In the genomic region with DNA sequence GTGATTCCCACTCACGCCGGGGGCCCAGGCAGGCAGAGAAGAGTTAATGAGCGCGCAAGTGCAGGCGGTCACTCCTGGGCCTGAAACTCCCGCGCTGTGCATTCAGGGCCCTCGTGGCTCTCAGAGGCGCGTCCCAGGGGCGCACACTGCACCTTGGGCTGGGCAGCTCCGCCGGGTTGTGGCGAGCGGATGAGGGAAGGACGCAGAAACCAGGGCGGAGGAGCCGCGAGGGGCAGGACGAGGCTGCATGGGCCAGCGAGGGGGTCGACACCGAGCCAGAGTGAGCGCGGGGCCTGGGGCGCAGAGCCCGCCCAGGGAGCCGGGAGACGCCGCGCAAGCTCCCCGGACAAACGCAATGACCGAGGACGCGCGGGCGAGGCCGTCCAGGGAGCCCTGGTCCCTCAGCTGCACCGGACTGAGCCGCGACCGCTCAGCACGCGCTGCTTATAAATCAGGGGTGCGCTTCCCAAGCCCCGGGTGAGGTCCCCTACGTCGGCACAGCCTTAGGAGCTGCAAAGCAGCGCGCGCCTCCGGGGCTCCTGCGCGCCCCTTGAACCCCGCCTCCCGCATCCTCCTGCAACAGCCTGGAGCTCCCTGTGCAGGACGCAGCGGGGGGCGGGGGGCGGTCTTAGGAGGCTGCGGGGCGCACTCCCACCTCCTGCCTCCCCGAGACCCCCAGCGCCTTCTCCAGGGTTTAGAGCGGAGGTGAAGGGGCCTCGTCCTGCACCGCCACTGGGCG, we compare ENCODE assay signal across 15 cellular contexts.
DNase-seq lines count a peak whose midpoint lies in the region; ATAC-seq and TF ChIP-seq lines count a peak whose summit lies in the region.
"Had no signal": no experiment of that assay in that cellular context is flagged by ENCODE, and none has a peak within 500 bp of the region (broad histone marks: within the 10 kb centered on the region; RNA-seq: fewer than 3 reads in every experiment).

No MANE protein-coding gene starts in this region.

- H3K4me1 ChIP-seq in cardiac muscle cell (ENCODE audit: low read depth) (no peaks in the 10 kb centered on the region), left ventricle myocardium inferior (peaks cover 5% of the 10 kb centered on the region), PC-3 (ENCODE audit: insufficient read depth, low read length) (peaks cover 9% of the 10 kb centered on the region; the same call in 1 of the 2 replicates)

- H3K9me3 ChIP-seq in cardiac muscle cell (ENCODE audit: low read depth), result no peaks in the 10 kb centered on the region
- peaks cover 5% of the 10 kb centered on the region for H3K9me3 ChIP-seq in left ventricle myocardium inferior (replicated peaks)
- no peaks in the 10 kb centered on the region for H3K9me3 ChIP-seq in PC-3 (ENCODE audit: low read length)

- intact Hi-C loops in left ventricle myocardium inferior (cut with micrococcal nuclease), result no loop called here
- intact Hi-C loops in PC-3 (cut with micrococcal nuclease), result no loop called here

- no peaks in the 10 kb centered on the region for H3F3A ChIP-seq in PC-3 (ENCODE audit: low read length, unreplicated experiment)

- no peak overlapping the region for H2AFZ ChIP-seq in PC-3 (ENCODE audit: low read length)

- no peaks in the 10 kb centered on the region for H3K79me2 ChIP-seq in PC-3 (ENCODE audit: low read length)

- H3K27me3 Mint-ChIP-seq in glutamatergic neuron (ENCODE audit: unreplicated experiment), result peaks cover 5% of the 10 kb centered on the region
- peaks cover 22 to 25% of the 10 kb centered on the region in 2 donors for H3K27me3 Mint-ChIP-seq in natural killer cell treated with Interleukin-12 subunit alpha and Interleukin-12 subunit beta and Interleukin-15 and Interleukin-18, amount 100 ng/mL, for 72 hours

- CTCF ChIA-PET in PC-3 (lab: Charles Lee), result no interaction called here

- no peaks in the 10 kb centered on the region for H3K9me2 ChIP-seq in PC-3 (replicated peaks; ENCODE audit: low read length)

- no peak for ATAC-seq in natural killer cell treated with Interleukin-12 subunit alpha and Interleukin-12 subunit beta and Interleukin-15 and Interleukin-18, amount 100 ng/mL, for 72 hours
- ATAC-seq in PC-3, result no peak
- ATAC-seq: left cardiac atrium had no signal

- H3K4me2 ChIP-seq in PC-3 (ENCODE audit: low read length), result no peak overlapping the region

- in situ Hi-C loops in ACHN (cut with HindIII; ENCODE audit: low pct_ligation_motif_present, low pct_unique_long_range_greater_than_20kb, low sequenced_read_pairs), result no loop called here

- BruUV-seq in PC-3 (replicated peaks; lab: Mats Ljungman, UMichigan), result no TSS peak

- peaks cover 3% of the 10 kb centered on the region for H3K4me1 Mint-ChIP-seq in glutamatergic neuron (ENCODE audit: low read depth, unreplicated experiment)
- H3K4me1 Mint-ChIP-seq in natural killer cell treated with Interleukin-12 subunit alpha and Interleukin-12 subunit beta and Interleukin-15 and Interleukin-18, amount 100 ng/mL, for 72 hours (ENCODE audit: low read depth in 2 of 2), result peaks cover 0 to 6% of the 10 kb centered on the region in 2 donors

- H3K27ac Mint-ChIP-seq in glutamatergic neuron (ENCODE audit: unreplicated experiment), result no peak overlapping the region
- H3K27ac Mint-ChIP-seq in natural killer cell treated with Interleukin-12 subunit alpha and Interleukin-12 subunit beta and Interleukin-15 and Interleukin-18, amount 100 ng/mL, for 72 hours, result no peak overlapping the region
- H3K27ac Mint-ChIP-seq: T-helper 1 cell treated with Interleukin-12 subunit alpha and Interleukin-12 subunit beta and Interleukin-4 antibody, amounts not matched to agents 30 μg/mL and 1 μg/mL, for 36 hours had no signal

- no peak overlapping the region for H3K27ac ChIP-seq in cardiac muscle cell
- no peak overlapping the region for H3K27ac ChIP-seq in left ventricle myocardium inferior (replicated peaks)
- H3K27ac ChIP-seq in PC-3 (ENCODE audit: low read length), result no peak overlapping the region
- H3K27ac ChIP-seq: Peyer's patch had no signal

- H3K9ac ChIP-seq in PC-3 (ENCODE audit: low read length), result no peak overlapping the region

- POLR2A ChIA-PET in PC-3 (lab: Charles Lee; ENCODE audit: unreplicated experiment), result no interaction called here

- H3K36me3 Mint-ChIP-seq in glutamatergic neuron (ENCODE audit: unreplicated experiment), result no peaks in the 10 kb centered on the region
- peaks cover 5% of the 10 kb centered on the region for H3K36me3 Mint-ChIP-seq in natural killer cell treated with Interleukin-12 subunit alpha and Interleukin-12 subunit beta and Interleukin-15 and Interleukin-18, amount 100 ng/mL, for 72 hours

- no peak for DNase-seq in cardiac muscle cell (ENCODE audit: low read depth in 1 of 2, low spot score in 1 of 2)
- no peak for DNase-seq in left ventricle myocardium inferior
- DNase-seq in glutamatergic neuron, result peak; percentile 43
- no peak for DNase-seq in natural killer cell treated with Interleukin-12 subunit alpha and Interleukin-12 subunit beta and Interleukin-15 and Interleukin-18, amount 100 ng/mL, for 72 hours (ENCODE audit: low spot score)
- no peak for DNase-seq in ACHN
- no peak for DNase-seq in DMS53 treated with DMSO at 0.1 percent for 48 hours (lab: John Stamatoyannopoulos, UW; ENCODE audit: unreplicated experiment)
- DNase-seq in PC-3, result no peak
- DNase-seq in effector CD4-positive, alpha-beta T cell, result no peak
- DNase-seq: activated naive CD4-positive, alpha-beta T cell treated with anti-CD3 and anti-CD28 coated beads, Interleukin-2, amount 50 U/mL, for 16 hours; IMR-90; left cardiac atrium; NCI-H1105 treated with DMSO at 0.1 percent for 48 hours; NCI-H446; Peyer's patch had no signal

- peaks cover 56% of the 10 kb centered on the region for H3K27me3 ChIP-seq in cardiac muscle cell
- peaks cover 89% of the 10 kb centered on the region for H3K27me3 ChIP-seq in left ventricle myocardium inferior (ENCODE audit: low read depth)
- peaks cover 28% of the 10 kb centered on the region for H3K27me3 ChIP-seq in PC-3 (ENCODE audit: low read length)

- TF ChIP-seq CTCF in cardiac muscle cell (IDR thresholded peaks at IDR 0.05; ENCODE audit: low read depth, low read length) (no peak), left ventricle myocardium inferior (IDR thresholded peaks at IDR 0.05; ENCODE audit: borderline replicate concordance) (no peak), glutamatergic neuron (IDR thresholded peaks at IDR 0.05; ENCODE audit: partially characterized antibody, unreplicated experiment) (no peak), PC-3 (conservative IDR thresholded peaks at IDR 0.05; ENCODE audit: low read depth, low read length) (no peak)

- peak overlapping the region; percentile 89 for H3K4me3 Mint-ChIP-seq in glutamatergic neuron (ENCODE audit: unreplicated experiment)
- H3K4me3 Mint-ChIP-seq in natural killer cell treated with Interleukin-12 subunit alpha and Interleukin-12 subunit beta and Interleukin-15 and Interleukin-18, amount 100 ng/mL, for 72 hours, result peak overlapping the region; percentile 20
- H3K4me3 Mint-ChIP-seq: T-helper 1 cell treated with Interleukin-12 subunit alpha and Interleukin-12 subunit beta and Interleukin-4 antibody, amounts not matched to agents 30 μg/mL and 1 μg/mL, for 36 hours had no signal

- H4K20me1 ChIP-seq in PC-3 (ENCODE audit: low read length), result no peaks in the 10 kb centered on the region

- H3K36me3 ChIP-seq in cardiac muscle cell (no peaks in the 10 kb centered on the region), left ventricle myocardium inferior (no peaks in the 10 kb centered on the region), PC-3 (ENCODE audit: low read depth, low read length) (no peaks in the 10 kb centered on the region)
- H3K36me3 ChIP-seq: Peyer's patch had no signal

- peaks cover 5% of the 10 kb centered on the region for H3K9me3 Mint-ChIP-seq in glutamatergic neuron (ENCODE audit: unreplicated experiment)
- H3K9me3 Mint-ChIP-seq in natural killer cell treated with Interleukin-12 subunit alpha and Interleukin-12 subunit beta and Interleukin-15 and Interleukin-18, amount 100 ng/mL, for 72 hours, result peaks cover 4% of the 10 kb centered on the region

- H3K4me3 ChIP-seq in cardiac muscle cell, result peak overlapping the region; percentile 10
- H3K4me3 ChIP-seq in left ventricle myocardium inferior, result no peak overlapping the region
- no peak overlapping the region for H3K4me3 ChIP-seq in PC-3 (ENCODE audit: low read length)
